In genomic region chr10:29241925-29242324, GRCh38 we compare ENCODE assay signal across 32 cellular contexts. TPM values are rescaled to one million over a fixed set of nuclear protein-coding genes. Genes with fewer than 3 reads are reported as not detected.
"Had no signal": no experiment of that assay in that cellular context is flagged by ENCODE, and none has a peak within 500 bp of the region (broad histone marks: within the 10 kb centered on the region; RNA-seq: fewer than 3 reads in every experiment).

No MANE protein-coding gene starts in this region.

- H3K27me3 ChIP-seq: brain microvascular endothelial cell, gastrocnemius medialis had no signal

- H3K36me3 ChIP-seq: brain microvascular endothelial cell, esophagus muscularis mucosa, gastrocnemius medialis had no signal

- H3K4me3 ChIP-seq: esophagus muscularis mucosa, gastrocnemius medialis had no signal

- H3K36me3 Mint-ChIP-seq: activated CD4-positive, alpha-beta memory T cell treated with anti-CD3 and anti-CD28 coated beads for 36 hours; activated naive CD8-positive, alpha-beta T cell had no signal

- DNase-seq: activated CD4-positive, alpha-beta memory T cell treated with anti-CD3 and anti-CD28 coated beads for 36 hours; activated CD4-positive, alpha-beta T cell treated with anti-CD3 and anti-CD28 coated beads for 36 hours; activated CD4-positive, alpha-beta T cell treated with anti-CD3 and anti-CD28 coated beads, Interleukin-2, amount 10 ng/mL, durations not matched to agents 24 days and 14 days; activated CD4-positive, CD25-positive, alpha-beta regulatory T cell; activated CD4-positive, CD25-positive, alpha-beta regulatory T cell treated with anti-CD3 and anti-CD28 coated beads, Interleukin-2, amount 50 U/mL, for 72 hours; activated CD8-positive, alpha-beta memory T cell treated with anti-CD3 and anti-CD28 coated beads, Interleukin-2, amount 50 U/mL, for 48 hours; activated CD8-positive, alpha-beta T cell treated with anti-CD3 and anti-CD28 coated beads, Interleukin-2, amount 10 ng/mL, durations not matched to agents 7 days and 5 days; activated gamma-delta T cell treated with Interleukin-2 at 50 U/mL for 16 hours; activated naive CD4-positive, alpha-beta T cell treated with anti-CD3 and anti-CD28 coated beads, Interleukin-2, amount 50 U/mL, for 16 hours; activated naive CD4-positive, alpha-beta T cell treated with Interleukin-2 at 50 U/mL for 16 hours; activated T-cell treated with anti-CD3 and anti-CD28 coated beads for 4 hours; activated T-cell treated with anti-CD3 and anti-CD28 coated beads, Interleukin-2, amount 50 U/mL, for 24 hours; activated T-cell treated with anti-CD3 and anti-CD28 coated beads, Interleukin-2, amount 50 U/mL, for 72 hours; amniotic stem cell; brain microvascular endothelial cell; cortex of kidney; dermis blood vessel endothelial cell; effector CD4-positive, alpha-beta T cell; effector memory CD8-positive, alpha-beta T cell; erythroblast; foreskin keratinocyte; gastrocnemius medialis; T-helper 2 cell had no signal

- H3K4me3 Mint-ChIP-seq: activated CD4-positive, alpha-beta memory T cell treated with anti-CD3 and anti-CD28 coated beads for 36 hours; activated CD4-positive, alpha-beta T cell treated with anti-CD3 and anti-CD28 coated beads for 36 hours; activated CD4-positive, alpha-beta T cell treated with anti-CD3 and anti-CD28 coated beads, Interleukin-2, amount 10 ng/mL, durations not matched to agents 24 days and 14 days; activated CD8-positive, alpha-beta T cell treated with anti-CD3 and anti-CD28 coated beads, Interleukin-2, amount 10 ng/mL, durations not matched to agents 7 days and 5 days; activated naive CD8-positive, alpha-beta T cell; activated T-cell treated with anti-CD3 and anti-CD28 coated beads, Interleukin-2, amount 50 U/mL, for 24 hours; activated T-cell treated with anti-CD3 and anti-CD28 coated beads, Interleukin-2, amount 50 U/mL, for 72 hours; effector memory CD8-positive, alpha-beta T cell had no signal

- H3K4me1 ChIP-seq: foreskin keratinocyte, gastrocnemius medialis had no signal

- H3K27me3 Mint-ChIP-seq: activated CD4-positive, alpha-beta T cell treated with anti-CD3 and anti-CD28 coated beads, Interleukin-2, amount 10 ng/mL, durations not matched to agents 24 days and 14 days had no signal

- FAIRE-seq: astrocyte, bronchial epithelial cell, colon had no signal

- H3K27ac Mint-ChIP-seq: activated CD4-positive, alpha-beta memory T cell treated with anti-CD3 and anti-CD28 coated beads for 36 hours; activated CD4-positive, alpha-beta T cell treated with anti-CD3 and anti-CD28 coated beads for 36 hours; activated CD4-positive, alpha-beta T cell treated with anti-CD3 and anti-CD28 coated beads, Interleukin-2, amount 10 ng/mL, durations not matched to agents 24 days and 14 days; activated CD8-positive, alpha-beta T cell treated with anti-CD3 and anti-CD28 coated beads, Interleukin-2, amount 10 ng/mL, durations not matched to agents 7 days and 5 days; activated naive CD8-positive, alpha-beta T cell; activated T-cell treated with anti-CD3 and anti-CD28 coated beads, Interleukin-2, amount 50 U/mL, for 24 hours; activated T-cell treated with anti-CD3 and anti-CD28 coated beads, Interleukin-2, amount 50 U/mL, for 72 hours; effector memory CD8-positive, alpha-beta T cell had no signal

- H3K27ac ChIP-seq: brain microvascular endothelial cell, esophagus muscularis mucosa, foreskin keratinocyte, gastrocnemius medialis had no signal

- H3K4me1 Mint-ChIP-seq: activated CD4-positive, alpha-beta T cell treated with anti-CD3 and anti-CD28 coated beads for 36 hours; activated CD4-positive, alpha-beta T cell treated with anti-CD3 and anti-CD28 coated beads, Interleukin-2, amount 10 ng/mL, durations not matched to agents 24 days and 14 days had no signal

- H3K9me3 Mint-ChIP-seq: activated CD4-positive, alpha-beta memory T cell treated with anti-CD3 and anti-CD28 coated beads for 36 hours; activated CD4-positive, alpha-beta T cell treated with anti-CD3 and anti-CD28 coated beads, Interleukin-2, amount 10 ng/mL, durations not matched to agents 24 days and 14 days; activated T-cell treated with anti-CD3 and anti-CD28 coated beads, Interleukin-2, amount 50 U/mL, for 24 hours had no signal

- ATAC-seq: activated CD4-positive, alpha-beta T cell treated with anti-CD3 and anti-CD28 coated beads for 36 hours; activated CD8-positive, alpha-beta T cell treated with anti-CD3 and anti-CD28 coated beads, Interleukin-2, amount 10 ng/mL, durations not matched to agents 7 days and 5 days; activated T-cell treated with anti-CD3 and anti-CD28 coated beads, Interleukin-2, amount 50 U/mL, for 72 hours; effector memory CD8-positive, alpha-beta T cell; foreskin keratinocyte; gastrocnemius medialis had no signal

- H3K9me3 ChIP-seq: esophagus muscularis mucosa, gastrocnemius medialis had no signal

RNA-seq across cellular contexts. Expression of gene LYZL1, which starts 46.9 kb away (rescaled TPM):
- total RNA-seq: activated CD4-positive, alpha-beta memory T cell treated with anti-CD3 and anti-CD28 coated beads for 36 hours; activated CD4-positive, alpha-beta T cell treated with anti-CD3 and anti-CD28 coated beads for 36 hours; activated CD4-positive, alpha-beta T cell treated with anti-CD3 and anti-CD28 coated beads, Interleukin-2, amount 10 ng/mL, durations not matched to agents 24 days and 14 days; activated CD8-positive, alpha-beta T cell treated with anti-CD3 and anti-CD28 coated beads, Interleukin-2, amount 10 ng/mL, durations not matched to agents 7 days and 5 days; activated T-cell treated with anti-CD3 and anti-CD28 coated beads, Interleukin-2, amount 50 U/mL, for 72 hours; astrocyte; bronchial epithelial cell; cardiac septum; chondrocyte; dermis blood vessel endothelial cell; esophagus muscularis mucosa; foreskin keratinocyte; gastrocnemius medialis; T-helper 1 cell treated with Interleukin-12 subunit alpha and Interleukin-12 subunit beta and Interleukin-4 antibody, amounts not matched to agents 30 ng/mL and 1 ng/mL, for 36 hours had no signal
- polyA plus RNA-seq: adipose tissue, foreskin keratinocyte had no signal
